14 cellular contexts compared by ENCODE assay signal in the genomic region with DNA sequence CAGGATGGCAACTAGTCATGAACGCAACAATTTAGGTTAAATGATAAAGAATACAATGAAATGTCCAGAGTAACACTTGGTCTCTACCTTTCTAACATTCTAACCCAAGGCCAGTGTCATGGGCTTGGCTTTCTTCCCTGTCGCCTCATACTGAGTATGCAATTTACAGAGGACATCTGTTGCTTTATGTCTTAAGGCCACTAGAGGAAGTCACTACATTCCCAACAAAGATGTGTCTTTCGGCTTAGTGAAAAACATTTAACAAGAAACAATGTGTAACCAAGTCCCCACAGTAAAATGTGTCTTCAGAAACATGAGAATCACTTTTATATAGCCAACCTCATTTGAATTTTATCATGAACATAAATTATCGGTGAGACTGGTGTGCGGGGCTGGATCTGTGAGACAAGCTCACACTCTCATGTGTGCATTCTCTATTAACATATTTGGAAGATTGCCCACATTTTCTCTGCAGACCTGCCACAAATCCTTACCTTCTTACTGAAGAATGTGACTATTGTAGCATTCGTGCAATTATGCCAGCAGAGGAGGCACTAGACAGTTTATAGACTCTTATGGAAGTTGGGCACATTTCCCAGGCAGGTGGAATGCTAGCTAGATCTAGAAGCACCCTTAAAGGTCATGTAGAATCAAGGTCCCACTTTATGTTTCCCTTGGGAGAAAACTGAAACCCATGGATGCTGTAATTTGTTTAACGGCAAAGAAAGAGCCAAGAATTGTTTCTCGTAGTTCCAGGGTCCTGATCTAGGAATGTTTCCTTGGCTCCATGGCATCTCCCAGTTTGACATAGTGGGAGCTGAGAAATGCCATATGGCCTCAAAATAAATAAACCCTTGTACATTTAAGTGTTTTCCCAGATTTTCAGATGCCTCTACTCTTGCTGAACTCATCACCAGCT.
DNase-seq lines count a peak whose midpoint lies in the region; ATAC-seq lines count a peak whose summit lies in the region.
"Had no signal": no experiment of that assay in that cellular context is flagged by ENCODE, and none has a peak within 500 bp of the region (broad histone marks: within the 10 kb centered on the region; RNA-seq: fewer than 3 reads in every experiment).

No MANE protein-coding gene starts in this region.

- H3K27me3 ChIP-seq in CD8-positive, alpha-beta memory T cell (ENCODE audit: insufficient read depth, low read length, poor library complexity, severe bottlenecking) = no peaks in the 10 kb centered on the region
- no peaks in the 10 kb centered on the region for H3K27me3 ChIP-seq in MG63
- H3K27me3 ChIP-seq: ascending aorta, upper lobe of left lung had no signal

- no peaks in the 10 kb centered on the region for H3K36me3 Mint-ChIP-seq in activated naive CD4-positive, alpha-beta T cell treated with anti-CD3 and anti-CD28 coated beads for 36 hours (ENCODE audit: low read depth)
- H3K36me3 Mint-ChIP-seq in CD8-positive, alpha-beta memory T cell = peaks cover 0 to 2% (median 0%) of the 10 kb centered on the region in 3 donors

- no peaks in the 10 kb centered on the region for H3K36me3 ChIP-seq in CD8-positive, alpha-beta memory T cell (ENCODE audit: insufficient read depth, low read length)
- H3K36me3 ChIP-seq in MG63 = no peaks in the 10 kb centered on the region
- H3K36me3 ChIP-seq: ascending aorta, upper lobe of left lung had no signal

- no peak overlapping the region for H3K4me3 ChIP-seq in CD8-positive, alpha-beta memory T cell (ENCODE audit: low read length)
- H3K4me3 ChIP-seq in MG63 = no peak overlapping the region
- H3K4me3 ChIP-seq: ascending aorta, upper lobe of left lung had no signal

- H3K4me3 Mint-ChIP-seq in activated naive CD4-positive, alpha-beta T cell treated with anti-CD3 and anti-CD28 coated beads for 36 hours = no peak overlapping the region
- no peak overlapping the region for H3K4me3 Mint-ChIP-seq in CD8-positive, alpha-beta memory T cell
- H3K4me3 Mint-ChIP-seq: naive thymus-derived CD8-positive, alpha-beta T cell had no signal

- no peak overlapping the region for H3K27ac ChIP-seq in CD8-positive, alpha-beta memory T cell (ENCODE audit: low read depth, low read length)
- H3K27ac ChIP-seq: ascending aorta, foreskin keratinocyte, upper lobe of left lung had no signal

- no peaks in the 10 kb centered on the region for H3K4me1 Mint-ChIP-seq in activated naive CD4-positive, alpha-beta T cell treated with anti-CD3 and anti-CD28 coated beads for 36 hours (ENCODE audit: low read depth)
- no peaks in the 10 kb centered on the region for H3K4me1 Mint-ChIP-seq in CD8-positive, alpha-beta memory T cell

- POLR2A ChIA-PET in CD8-positive, alpha-beta memory T cell (lab: Charles Lee) = no interaction called here

- no peaks in the 10 kb centered on the region for H3K9me3 ChIP-seq in CD8-positive, alpha-beta memory T cell (ENCODE audit: low read length)
- no peaks in the 10 kb centered on the region for H3K9me3 ChIP-seq in MG63
- H3K9me3 ChIP-seq: ascending aorta, upper lobe of left lung had no signal

- no peaks in the 10 kb centered on the region for H3K27me3 Mint-ChIP-seq in activated naive CD4-positive, alpha-beta T cell treated with anti-CD3 and anti-CD28 coated beads for 36 hours (ENCODE audit: low read depth)
- H3K27me3 Mint-ChIP-seq in CD8-positive, alpha-beta memory T cell = no peaks in the 10 kb centered on the region
- H3K27me3 Mint-ChIP-seq: naive thymus-derived CD8-positive, alpha-beta T cell had no signal

- H3K4me1 ChIP-seq in CD8-positive, alpha-beta memory T cell (ENCODE audit: insufficient read depth, low read length) = no peaks in the 10 kb centered on the region
- H3K4me1 ChIP-seq: ascending aorta had no signal

- CTCF ChIA-PET in activated naive CD4-positive, alpha-beta T cell treated with anti-CD3 and anti-CD28 coated beads for 36 hours (lab: Charles Lee) = interaction anchor here (1.4 kb wide), 1 partner anchor 9 kb away, joined by 4 read pairs; no protein-coding TSS in a partner anchor
- CTCF ChIA-PET in CD8-positive, alpha-beta memory T cell (lab: Charles Lee) = interaction anchor here (1.4 to 1.5 kb wide), 2 partner anchors 53 to 113 kb away, joined by 3 read pairs; no protein-coding TSS in a partner anchor

- no peak overlapping the region for H3K27ac Mint-ChIP-seq in activated naive CD4-positive, alpha-beta T cell treated with anti-CD3 and anti-CD28 coated beads for 36 hours
- H3K27ac Mint-ChIP-seq in CD8-positive, alpha-beta memory T cell = no peak overlapping the region
- H3K27ac Mint-ChIP-seq: naive thymus-derived CD8-positive, alpha-beta T cell had no signal

- intact Hi-C loops in left colon (cut with DNase I, micrococcal nuclease) = no loop called here
- intact Hi-C loops in activated naive CD4-positive, alpha-beta T cell treated with anti-CD3 and anti-CD28 coated beads for 36 hours (cut with micrococcal nuclease) = loop anchor here (2.0 kb wide), 1 partner anchor 241 kb away; no protein-coding TSS in a partner anchor

- peak; percentile 75 for ATAC-seq in left colon
- no peak for ATAC-seq in GM19351 (IDR thresholded peaks at IDR 0.05; ENCODE audit: unreplicated experiment)
- ATAC-seq: foreskin keratinocyte; naive thymus-derived CD8-positive, alpha-beta T cell had no signal

- H3K9me3 Mint-ChIP-seq in activated naive CD4-positive, alpha-beta T cell treated with anti-CD3 and anti-CD28 coated beads for 36 hours = no peaks in the 10 kb centered on the region
- H3K9me3 Mint-ChIP-seq in CD8-positive, alpha-beta memory T cell = no peaks in the 10 kb centered on the region
- H3K9me3 Mint-ChIP-seq: naive thymus-derived CD8-positive, alpha-beta T cell had no signal

- DNase-seq in DMS79 (lab: John Stamatoyannopoulos, UW) = peak; percentile 98
- DNase-seq in NAMALWA (ENCODE audit: low spot score) = peak; percentile 5
- peak; percentile 8 for DNase-seq in RPMI7951 (ENCODE audit: low read depth)
- DNase-seq in left colon = peak; percentile 15 to 31
- no peak for DNase-seq in activated naive CD4-positive, alpha-beta T cell treated with anti-CD3 and anti-CD28 coated beads for 36 hours
- no peak for DNase-seq in CD8-positive, alpha-beta memory T cell
- no peak for DNase-seq in MG63
- DNase-seq: activated CD4-positive, alpha-beta T cell treated with anti-CD3 and anti-CD28 coated beads, Interleukin-2, amount 50 U/mL, for 48 hours; stimulated activated CD4-positive, alpha-beta T cell treated with anti-CD3 and anti-CD28 coated beads, Interleukin-2, amount 100 ng/mL, for 48 hours had no signal

Comparison
In these comparisons a context has a peak if more than half of its experiments do, and no peak if none do; other contexts are left out.
1. DNase-seq: peak in DMS79 (single experiment), NAMALWA (single experiment), RPMI7951 (single experiment) and left colon (2 of 2); none in activated naive CD4-positive, alpha-beta T cell treated with anti-CD3 and anti-CD28 coated beads for 36 hours (single experiment), CD8-positive, alpha-beta memory T cell (0 of 5) and MG63 (single experiment).